In the genomic region with DNA sequence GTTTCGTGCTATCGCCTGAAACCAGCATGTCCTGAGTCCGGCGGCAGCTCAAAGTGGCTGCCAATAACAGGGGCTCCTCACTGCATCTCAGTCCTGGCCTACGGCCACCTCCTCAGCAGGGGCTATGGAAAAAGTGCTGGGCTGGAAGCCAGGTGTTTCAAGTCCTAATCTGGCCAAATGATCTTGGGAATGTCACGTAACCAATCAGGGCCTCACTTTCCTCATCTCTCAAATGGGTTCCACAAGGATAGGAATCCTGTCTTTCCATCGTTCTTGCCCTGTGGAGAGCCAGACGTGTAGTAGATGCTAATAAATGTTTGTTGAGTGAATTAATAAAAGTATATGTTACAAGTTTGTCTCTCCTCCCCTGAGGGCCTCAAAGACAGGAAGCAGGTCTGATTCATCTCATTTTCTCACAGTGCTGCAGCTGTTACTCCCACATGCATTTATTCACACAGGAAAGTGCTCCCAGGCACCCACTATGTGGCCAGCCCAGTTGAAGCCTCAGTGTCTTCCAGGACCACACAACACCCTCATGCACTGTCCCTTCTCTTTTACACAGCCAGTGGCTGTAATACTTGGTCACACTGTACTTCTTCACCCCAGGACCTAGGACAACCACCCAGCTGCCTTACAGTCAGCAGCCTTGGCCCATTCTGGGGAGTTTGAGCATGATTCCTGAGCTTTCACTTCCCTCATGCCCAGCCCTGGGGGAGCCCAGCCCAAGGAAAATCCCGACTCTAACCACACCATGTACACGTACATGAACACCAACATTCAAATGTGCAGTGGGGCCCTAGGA, we compare ENCODE assay signal across 8 cellular contexts. TPM values are rescaled to one million over a fixed set of nuclear protein-coding genes. Genes with fewer than 3 reads are reported as not detected.
A peak's percentile ranks its signal among the peaks of the same experiment; 100 is the strongest.
DNase-seq lines count a peak whose midpoint lies in the region; ATAC-seq and TF ChIP-seq lines count a peak whose summit lies in the region.

No MANE protein-coding gene starts in this region.

- H3K36me3 ChIP-seq in mucosa of rectum (ENCODE audit: control insufficient read depth in 2 of 2, insufficient read depth in 2 of 2, low read length in 2 of 2) (no peaks in the 10 kb centered on the region), ovary (no peaks in the 10 kb centered on the region)

- ATAC-seq in GM21576 (IDR thresholded peaks at IDR 0.05; ENCODE audit: unreplicated experiment) (peak; percentile 43), HG02970 (IDR thresholded peaks at IDR 0.05; ENCODE audit: low FRiP score, unreplicated experiment) (no peak)

- peak; percentile 47 for DNase-seq in EL
- peak; percentile 96 for DNase-seq in RPMI7951 (ENCODE audit: low read depth)
- no peak for DNase-seq in HEK293T (ENCODE audit: extremely low spot score)
- DNase-seq in ovary, result no peak
- no peak for DNase-seq in activated CD4-positive, alpha-beta T cell treated with anti-CD3 and anti-CD28 coated beads for 4 hours

- peaks cover 0 to 4% of the 10 kb centered on the region in 2 donors for H3K4me1 ChIP-seq in mucosa of rectum (ENCODE audit: control insufficient read depth in 2 of 2, insufficient read depth in 2 of 2, low read length in 2 of 2)
- no peaks in the 10 kb centered on the region for H3K4me1 ChIP-seq in ovary (ENCODE audit: insufficient read depth)

- H3K27ac ChIP-seq in mucosa of rectum (ENCODE audit: low read depth in 2 of 2, low read length in 2 of 2), result peak overlapping the region; percentile 35 to 37
- no peak overlapping the region for H3K27ac ChIP-seq in ovary

- CTCF ChIA-PET in HEK293T (lab: Yijun Ruan, JAX), result no interaction called here

- no peaks in the 10 kb centered on the region for H3K9me3 ChIP-seq in mucosa of rectum (ENCODE audit: control insufficient read depth in 2 of 2, low read length in 2 of 2)
- no peaks in the 10 kb centered on the region for H3K9me3 ChIP-seq in ovary

- TF ChIP-seq POLR2A in ovary (IDR thresholded peaks at IDR 0.05), result no peak

- H3K9ac ChIP-seq in mucosa of rectum (ENCODE audit: low read depth in 1 of 2, low read length in 2 of 2), result no peak overlapping the region

- 69 to 74% (median 71%) methylated on average over 10 of the region's 10 CpGs for WGBS in ovary, 3 donors

- H3K27me3 ChIP-seq in mucosa of rectum (ENCODE audit: control insufficient read depth in 2 of 2, insufficient read depth in 2 of 2, low read length in 2 of 2), result no peaks in the 10 kb centered on the region
- H3K27me3 ChIP-seq in ovary, result no peaks in the 10 kb centered on the region

- TF ChIP-seq EP300 in ovary (IDR thresholded peaks at IDR 0.05), result no peak

- POLR2A ChIA-PET in HEK293T (lab: Yijun Ruan, JAX), result no interaction called here

- no peak for TF ChIP-seq CTCF in ovary (IDR thresholded peaks at IDR 0.05)

- H3K4me3 ChIP-seq in mucosa of rectum (ENCODE audit: low read length in 2 of 2), result no peak overlapping the region
- H3K4me3 ChIP-seq in ovary, result no peak overlapping the region

- intact Hi-C loops in ovary (cut with DNase I), result no loop called here

TF ChIP-seq in HEK293T, 16 proteins besides CTCF, POLR2A, EP300 and RAD21:
- TF ChIP-seq SP1 (IDR thresholded peaks at IDR 0.05) (no peak), FOXA1 (IDR thresholded peaks at IDR 0.05) (no peak), L3MBTL2 (conservative IDR thresholded peaks at IDR 0.05) (no peak), LEF1 (IDR thresholded peaks at IDR 0.05; ENCODE audit: borderline replicate concordance) (no peak), ELF4 (IDR thresholded peaks at IDR 0.05) (no peak), ARNT (IDR thresholded peaks at IDR 0.05) (no peak)
- TF ChIP-seq, protein P1, sequence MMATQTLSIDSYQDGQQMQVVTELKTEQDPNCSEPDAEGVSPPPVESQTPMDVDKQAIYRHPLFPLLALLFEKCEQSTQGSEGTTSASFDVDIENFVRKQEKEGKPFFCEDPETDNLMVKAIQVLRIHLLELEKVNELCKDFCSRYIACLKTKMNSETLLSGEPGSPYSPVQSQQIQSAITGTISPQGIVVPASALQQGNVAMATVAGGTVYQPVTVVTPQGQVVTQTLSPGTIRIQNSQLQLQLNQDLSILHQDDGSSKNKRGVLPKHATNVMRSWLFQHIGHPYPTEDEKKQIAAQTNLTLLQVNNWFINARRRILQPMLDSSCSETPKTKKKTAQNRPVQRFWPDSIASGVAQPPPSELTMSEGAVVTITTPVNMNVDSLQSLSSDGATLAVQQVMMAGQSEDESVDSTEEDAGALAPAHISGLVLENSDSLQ (IDR thresholded peaks at IDR 0.05), result no peak
TF ChIP-seq in HEK293T: peak in this region for 0.

RNA-seq across cellular contexts. Expression of gene CMKLR1, which starts 5.0 kb away (rescaled TPM):
- 34.5 and 43.6 TPM in 2 replicates for total RNA-seq in RPMI7951 (2014; rRNA removed; shearing (Covaris generic))
- 1 to 10 TPM; 1.4 to 8.4 (median 2.3) TPM for total RNA-seq in ovary
- 10 to 100 TPM in 1 of 2 donors, 1 to 10 TPM in 1; 3.1 to 28.3 TPM for polyA plus RNA-seq in ovary

Comparison
In these comparisons a context has a peak if more than half of its experiments do, and no peak if none do; other contexts are left out.
1. DNase-seq: peak in EL (single experiment) and RPMI7951 (single experiment); none in HEK293T (single experiment), ovary (0 of 5) and activated CD4-positive, alpha-beta T cell treated with anti-CD3 and anti-CD28 coated beads for 4 hours (0 of 2).
2. H3K27ac ChIP-seq: peak in mucosa of rectum (2 of 2); none in ovary (0 of 2).